ENCODE assay signal across 2 cellular contexts in the genomic region with DNA sequence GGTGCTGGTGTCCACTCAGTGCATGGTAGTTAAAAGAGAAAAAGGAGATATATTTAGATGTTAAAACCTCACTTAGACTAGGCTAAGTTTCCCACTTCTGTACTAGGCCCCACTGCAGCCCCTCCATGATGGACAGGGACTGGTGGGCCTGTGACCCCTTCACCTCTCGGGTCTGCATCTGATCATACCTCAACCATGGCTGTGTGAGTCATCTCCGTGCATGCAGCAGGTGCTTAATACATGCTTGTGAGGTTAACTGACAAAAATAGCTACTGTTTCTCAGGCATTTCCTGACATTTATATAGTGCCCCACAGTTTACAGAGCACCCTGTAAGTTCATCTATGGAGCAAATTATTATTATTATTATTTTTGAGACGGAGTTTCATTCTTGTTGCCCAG.
TF ChIP-seq lines count a peak whose summit lies in the region.

No MANE protein-coding gene starts in this region.

TF ChIP-seq in SK-N-SH, 30 proteins besides CTCF, POLR2A, EP300 and RAD21:
- TF ChIP-seq RXRA (IDR thresholded peaks at IDR 0.05; ENCODE audit: borderline replicate concordance, low read depth): no peak
- no peak for TF ChIP-seq FOXM1 (IDR thresholded peaks at IDR 0.05; ENCODE audit: low read depth)
- TF ChIP-seq GABPA (IDR thresholded peaks at IDR 0.05; ENCODE audit: low read depth): no peak
- TF ChIP-seq JUND (IDR thresholded peaks at IDR 0.05): no peak
- no peak for TF ChIP-seq NRF1 (IDR thresholded peaks at IDR 0.05; ENCODE audit: low read depth, low read length)
- no peak for TF ChIP-seq NFIC (IDR thresholded peaks at IDR 0.05; ENCODE audit: borderline replicate concordance)
- TF ChIP-seq USF2 (IDR thresholded peaks at IDR 0.05; ENCODE audit: borderline replicate concordance, low read depth, low read length): no peak
- TF ChIP-seq FOXJ3 (CRISPR knock-in tag; IDR thresholded peaks at IDR 0.05): no peak
- TF ChIP-seq EZH2phosphoT487 (IDR thresholded peaks at IDR 0.05; ENCODE audit: borderline replicate concordance, low read depth): no peak
- no peak for TF ChIP-seq RFX5 (IDR thresholded peaks at IDR 0.05; ENCODE audit: low read length)
- TF ChIP-seq TCF12 (IDR thresholded peaks at IDR 0.05): no peak
- TF ChIP-seq YY1 (IDR thresholded peaks at IDR 0.05; ENCODE audit: low read depth): no peak
- TF ChIP-seq FOSL2 (IDR thresholded peaks at IDR 0.05; ENCODE audit: borderline replicate concordance, low read depth): no peak
- no peak for TF ChIP-seq MXI1 (IDR thresholded peaks at IDR 0.05; ENCODE audit: low read depth, low read length)
- TF ChIP-seq TAF1 (IDR thresholded peaks at IDR 0.05; ENCODE audit: borderline replicate concordance, low read depth, low read length): no peak
- no peak for TF ChIP-seq REST (IDR thresholded peaks at IDR 0.05; ENCODE audit: low read depth, low read length)
- no peak for TF ChIP-seq SIN3A (IDR thresholded peaks at IDR 0.05; ENCODE audit: borderline replicate concordance, low read depth, low read length)
- TF ChIP-seq RCOR1 (IDR thresholded peaks at IDR 0.05; ENCODE audit: low read length): no peak
- no peak for TF ChIP-seq TEAD4 (IDR thresholded peaks at IDR 0.05; ENCODE audit: borderline replicate concordance, insufficient read depth)

TF ChIP-seq in SK-N-SH treated with all-trans-retinoic acid at 6 μM for 48 hours, 23 proteins besides CTCF, POLR2A, EP300 and RAD21:
- TF ChIP-seq ISL1 (CRISPR knock-in tag; IDR thresholded peaks at IDR 0.05): no peak
- TF ChIP-seq ZFP30 (CRISPR knock-in tag; IDR thresholded peaks at IDR 0.05): no peak
- no peak for TF ChIP-seq GLIS3 (CRISPR knock-in tag; IDR thresholded peaks at IDR 0.05)
- TF ChIP-seq TCF4 (CRISPR knock-in tag; IDR thresholded peaks at IDR 0.05; ENCODE audit: borderline replicate concordance): no peak
- no peak for TF ChIP-seq ZC3H10 (CRISPR knock-in tag; IDR thresholded peaks at IDR 0.05)
- no peak for TF ChIP-seq ZNF565 (CRISPR knock-in tag; conservative IDR thresholded peaks at IDR 0.05; ENCODE audit: low read depth)
- TF ChIP-seq TOX (CRISPR knock-in tag; IDR thresholded peaks at IDR 0.05; ENCODE audit: borderline replicate concordance): no peak
- no peak for TF ChIP-seq CREB5 (CRISPR knock-in tag; IDR thresholded peaks at IDR 0.05; ENCODE audit: low read depth)
